In the genomic region with DNA sequence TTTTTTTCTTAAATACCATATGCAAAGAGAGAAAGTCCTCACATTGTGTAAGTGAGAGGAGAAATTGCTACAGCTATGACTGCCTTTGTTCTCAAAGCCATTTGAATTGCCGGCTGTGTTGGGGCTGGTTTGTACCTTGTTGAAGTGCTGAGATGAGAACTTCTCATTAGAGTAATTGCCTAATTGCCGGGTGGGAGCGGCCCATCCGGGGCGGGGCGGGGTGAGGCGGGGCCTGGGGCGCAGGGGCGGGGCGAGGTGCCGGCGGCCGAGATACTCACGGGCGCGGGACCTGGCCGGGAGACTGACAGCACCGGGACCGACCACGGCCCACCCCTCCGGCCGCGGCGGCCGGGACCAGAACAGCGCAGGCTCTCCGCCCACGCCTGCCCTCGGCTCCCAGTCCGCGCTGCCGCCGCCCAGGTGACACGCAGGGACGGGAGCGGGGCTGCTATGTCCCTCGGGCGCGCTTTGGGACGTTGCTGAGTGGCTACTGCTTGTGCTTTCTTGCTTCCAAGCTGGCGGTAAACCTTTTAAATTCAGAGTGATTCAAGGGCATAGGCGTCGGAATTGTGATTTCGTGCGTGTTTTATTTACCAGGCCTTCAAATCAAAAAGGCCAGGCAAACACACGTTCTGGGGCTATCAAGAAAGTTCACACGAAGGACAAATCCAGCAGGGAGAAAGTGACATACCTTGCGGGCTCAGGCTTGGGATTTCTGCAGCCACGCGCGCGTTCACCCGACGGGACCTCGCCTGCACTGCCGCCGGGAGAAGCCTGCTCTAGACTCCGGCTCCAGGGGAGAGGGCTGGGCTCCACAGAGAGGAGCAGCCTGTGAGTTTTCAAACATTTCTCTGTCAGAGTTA, we compare ENCODE assay signal across 8 cellular contexts.
DNase-seq lines count a peak whose midpoint lies in the region; ATAC-seq and TF ChIP-seq lines count a peak whose summit lies in the region.

No MANE protein-coding gene starts in this region.

- H3F3A ChIP-seq in GM23338 (replicated peaks; ENCODE audit: low read depth), result no peaks in the 10 kb centered on the region; the same call in 1 of the 2 replicates

- no peaks in the 10 kb centered on the region for H3K79me2 ChIP-seq in GM23338 (replicated peaks; ENCODE audit: insufficient read depth)

- H3K4me3 ChIP-seq in GM23338 (peak overlapping the region; percentile 76), NB4 (ENCODE audit: low read depth, low read length) (peak overlapping the region; percentile 55)

- peaks cover 36% of the 10 kb centered on the region for H3K4me1 ChIP-seq in GM23338 (ENCODE audit: insufficient read depth)

- peaks cover 32% of the 10 kb centered on the region for H3K27me3 Mint-ChIP-seq in GM23338 (ENCODE audit: insufficient read depth, low read depth, poor library complexity)
- H3K27me3 Mint-ChIP-seq in WTC11 (ENCODE audit: low read depth), result peaks cover 31% of the 10 kb centered on the region

- no peaks in the 10 kb centered on the region for H3K36me3 ChIP-seq in GM23338 (ENCODE audit: insufficient read depth)

- ATAC-seq in GM23338, result peak; percentile 70
- peak; percentile 65 for ATAC-seq in WTC11
- peak; percentile 87 for ATAC-seq in left lobe of liver

- CTCF ChIA-PET in WTC11 (lab: Charles Lee), result interaction anchor here (0.6 to 1.9 kb wide), 8 partner anchors 16 to 1064 kb away, joined by 3 to 14 read pairs (median 4); no protein-coding TSS in a partner anchor

- H3K9me3 Mint-ChIP-seq in GM23338 (no peaks in the 10 kb centered on the region), WTC11 (no peaks in the 10 kb centered on the region)

- H3K36me3 Mint-ChIP-seq in GM23338 (ENCODE audit: low read depth) (no peaks in the 10 kb centered on the region), WTC11 (no peaks in the 10 kb centered on the region)

- peaks cover 6% of the 10 kb centered on the region; the same call in 1 of the 2 replicates for H4K20me1 ChIP-seq in GM23338 (replicated peaks; ENCODE audit: insufficient read depth)

- H3K4me1 Mint-ChIP-seq in GM23338, result peaks cover 44% of the 10 kb centered on the region
- H3K4me1 Mint-ChIP-seq in WTC11, result peaks cover 59% of the 10 kb centered on the region

- POLR2A ChIA-PET in WTC11 (lab: Charles Lee), result interaction anchor here (0.6 to 0.7 kb wide), 3 partner anchors 145 to 344 kb away, joined by 3 to 5 read pairs (median 3); no protein-coding TSS in a partner anchor

- H3K4me2 ChIP-seq in GM23338, result peak overlapping the region; percentile 93

- H3K4me3 Mint-ChIP-seq in GM23338, result peak overlapping the region; percentile 79
- peak overlapping the region; percentile 81 for H3K4me3 Mint-ChIP-seq in WTC11

- TF ChIP-seq CTCF in GM23338 (conservative IDR thresholded peaks at IDR 0.05; ENCODE audit: low read depth in 2 of 2), result no peak
- no peak for TF ChIP-seq CTCF in NB4 (IDR thresholded peaks at IDR 0.05; ENCODE audit: low read depth, low read length)
- TF ChIP-seq CTCF in WTC11 (IDR thresholded peaks at IDR 0.05), result no peak

- peaks cover 55% of the 10 kb centered on the region for H3K27me3 ChIP-seq in GM23338 (ENCODE audit: insufficient read depth)

- DNase-seq in DMS153 treated with DMSO at 0.1 percent for 48 hours (lab: John Stamatoyannopoulos, UW; ENCODE audit: unreplicated experiment) (peak; percentile 61), GM23338 (ENCODE audit: low spot score) (peak; percentile 69), NB4 (ENCODE audit: low read depth) (peak; percentile 81), WTC11 (ENCODE audit: low spot score) (peak; percentile 72), cerebellar cortex (ENCODE audit: low spot score) (peak; percentile 44), left lobe of liver (ENCODE audit: low spot score) (peak; percentile 75), superior temporal gyrus (ENCODE audit: extremely low spot score) (no peak)
- DNase-seq in stimulated activated CD4-positive, alpha-beta T cell treated with anti-CD3 and anti-CD28 coated beads, TNF-alpha, amount 100 ng/mL, for 1 hour (ENCODE audit: low read depth in 3 of 3, low spot score in 1 of 3), result peak in 2 of 3 donors; percentile 6 to 57

- peak overlapping the region; percentile 95 for H2AFZ ChIP-seq in GM23338

- TF ChIP-seq POLR2A in NB4 (IDR thresholded peaks at IDR 0.05; ENCODE audit: extremely low read depth, insufficient read length), result no peak

- no peaks in the 10 kb centered on the region for H3K9me2 ChIP-seq in GM23338 (ENCODE audit: insufficient read depth)

- H3K27ac ChIP-seq in GM23338 (ENCODE audit: low read depth), result no peak overlapping the region

- H3K27ac Mint-ChIP-seq in GM23338 (no peak overlapping the region), WTC11 (no peak overlapping the region)

TF ChIP-seq in GM23338, 12 proteins besides CTCF, POLR2A, EP300 and RAD21:
- TF ChIP-seq POLR2AphosphoS5 (IDR thresholded peaks at IDR 0.05; ENCODE audit: low read depth) (no peak), EZH2 (IDR thresholded peaks at IDR 0.05; ENCODE audit: low read depth, unreplicated experiment) (peak; percentile 55)

TF ChIP-seq in WTC11, 78 proteins besides CTCF, POLR2A, EP300 and RAD21 (continues in another document):
- TF ChIP-seq FOXK1 (CRISPR knock-in tag; IDR thresholded peaks at IDR 0.05) (no peak), CBFB (CRISPR knock-in tag; IDR thresholded peaks at IDR 0.05; ENCODE audit: low read depth) (no peak), HMGA2 (CRISPR knock-in tag; IDR thresholded peaks at IDR 0.05) (no peak), SMAD3 (CRISPR knock-in tag; IDR thresholded peaks at IDR 0.05; ENCODE audit: borderline replicate concordance) (no peak), ESRRA (CRISPR knock-in tag; IDR thresholded peaks at IDR 0.05; ENCODE audit: borderline replicate concordance) (no peak), TCF7 (CRISPR knock-in tag; IDR thresholded peaks at IDR 0.05; ENCODE audit: low read depth) (no peak), ZNF671 (CRISPR knock-in tag; IDR thresholded peaks at IDR 0.05) (no peak), NFATC4 (CRISPR knock-in tag; IDR thresholded peaks at IDR 0.05) (no peak), ZNF138 (CRISPR knock-in tag; conservative IDR thresholded peaks at IDR 0.05) (no peak), ETV6 (CRISPR knock-in tag; IDR thresholded peaks at IDR 0.05) (no peak), TP53 (CRISPR knock-in tag; IDR thresholded peaks at IDR 0.05) (no peak)
- TF ChIP-seq, protein P1, sequence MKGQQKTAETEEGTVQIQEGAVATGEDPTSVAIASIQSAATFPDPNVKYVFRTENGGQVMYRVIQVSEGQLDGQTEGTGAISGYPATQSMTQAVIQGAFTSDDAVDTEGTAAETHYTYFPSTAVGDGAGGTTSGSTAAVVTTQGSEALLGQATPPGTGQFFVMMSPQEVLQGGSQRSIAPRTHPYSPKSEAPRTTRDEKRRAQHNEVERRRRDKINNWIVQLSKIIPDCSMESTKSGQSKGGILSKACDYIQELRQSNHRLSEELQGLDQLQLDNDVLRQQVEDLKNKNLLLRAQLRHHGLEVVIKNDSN (CRISPR knock-in tag; IDR thresholded peaks at IDR 0.05), result no peak
- TF ChIP-seq, protein P2, sequence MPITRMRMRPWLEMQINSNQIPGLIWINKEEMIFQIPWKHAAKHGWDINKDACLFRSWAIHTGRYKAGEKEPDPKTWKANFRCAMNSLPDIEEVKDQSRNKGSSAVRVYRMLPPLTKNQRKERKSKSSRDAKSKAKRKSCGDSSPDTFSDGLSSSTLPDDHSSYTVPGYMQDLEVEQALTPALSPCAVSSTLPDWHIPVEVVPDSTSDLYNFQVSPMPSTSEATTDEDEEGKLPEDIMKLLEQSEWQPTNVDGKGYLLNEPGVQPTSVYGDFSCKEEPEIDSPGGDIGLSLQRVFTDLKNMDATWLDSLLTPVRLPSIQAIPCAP (CRISPR knock-in tag; IDR thresholded peaks at IDR 0.05), result no peak
- TF ChIP-seq, protein P3, sequence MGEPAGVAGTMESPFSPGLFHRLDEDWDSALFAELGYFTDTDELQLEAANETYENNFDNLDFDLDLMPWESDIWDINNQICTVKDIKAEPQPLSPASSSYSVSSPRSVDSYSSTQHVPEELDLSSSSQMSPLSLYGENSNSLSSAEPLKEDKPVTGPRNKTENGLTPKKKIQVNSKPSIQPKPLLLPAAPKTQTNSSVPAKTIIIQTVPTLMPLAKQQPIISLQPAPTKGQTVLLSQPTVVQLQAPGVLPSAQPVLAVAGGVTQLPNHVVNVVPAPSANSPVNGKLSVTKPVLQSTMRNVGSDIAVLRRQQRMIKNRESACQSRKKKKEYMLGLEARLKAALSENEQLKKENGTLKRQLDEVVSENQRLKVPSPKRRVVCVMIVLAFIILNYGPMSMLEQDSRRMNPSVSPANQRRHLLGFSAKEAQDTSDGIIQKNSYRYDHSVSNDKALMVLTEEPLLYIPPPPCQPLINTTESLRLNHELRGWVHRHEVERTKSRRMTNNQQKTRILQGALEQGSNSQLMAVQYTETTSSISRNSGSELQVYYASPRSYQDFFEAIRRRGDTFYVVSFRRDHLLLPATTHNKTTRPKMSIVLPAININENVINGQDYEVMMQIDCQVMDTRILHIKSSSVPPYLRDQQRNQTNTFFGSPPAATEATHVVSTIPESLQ (CRISPR knock-in tag; IDR thresholded peaks at IDR 0.05), result no peak
- TF ChIP-seq, protein P4, sequence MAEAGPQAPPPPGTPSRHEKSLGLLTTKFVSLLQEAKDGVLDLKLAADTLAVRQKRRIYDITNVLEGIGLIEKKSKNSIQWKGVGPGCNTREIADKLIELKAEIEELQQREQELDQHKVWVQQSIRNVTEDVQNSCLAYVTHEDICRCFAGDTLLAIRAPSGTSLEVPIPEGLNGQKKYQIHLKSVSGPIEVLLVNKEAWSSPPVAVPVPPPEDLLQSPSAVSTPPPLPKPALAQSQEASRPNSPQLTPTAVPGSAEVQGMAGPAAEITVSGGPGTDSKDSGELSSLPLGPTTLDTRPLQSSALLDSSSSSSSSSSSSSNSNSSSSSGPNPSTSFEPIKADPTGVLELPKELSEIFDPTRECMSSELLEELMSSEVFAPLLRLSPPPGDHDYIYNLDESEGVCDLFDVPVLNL (CRISPR knock-in tag; IDR thresholded peaks at IDR 0.05; ENCODE audit: borderline replicate concordance, low read depth), result no peak
